Comparison of ENCODE assay signal across 20 cellular contexts in the genomic region with DNA sequence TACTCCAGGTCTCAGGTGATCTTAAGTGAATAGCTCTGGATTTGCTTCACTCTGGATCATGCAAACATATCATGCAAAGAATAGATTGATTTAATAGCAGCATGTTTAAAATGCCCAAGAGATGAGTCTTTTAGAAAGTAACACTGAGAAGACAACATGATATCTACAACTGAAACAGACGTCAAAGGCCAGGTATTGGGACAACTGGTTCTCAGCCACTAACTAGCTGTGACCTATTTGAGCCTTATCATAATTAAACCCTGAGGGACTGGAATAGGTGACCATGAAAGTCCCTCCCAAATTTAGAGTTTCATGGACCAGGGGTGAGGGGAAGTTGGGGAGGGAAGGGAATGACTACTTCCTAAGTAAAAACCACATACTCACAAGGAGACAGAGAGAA.
"Had no signal": no experiment of that assay in that cellular context is flagged by ENCODE, and none has a peak within 500 bp of the region (broad histone marks: within the 10 kb centered on the region; RNA-seq: fewer than 3 reads in every experiment).

No MANE protein-coding gene starts in this region.

- H3K27ac ChIP-seq: lower lobe of right lung, skin epidermis, testis, upper lobe of right lung had no signal

- H3K4me3 Mint-ChIP-seq: activated naive CD4-positive, alpha-beta T cell treated with anti-CD3 and anti-CD28 coated beads for 36 hours; activated naive CD8-positive, alpha-beta T cell treated with anti-CD3 and anti-CD28 coated beads, Interleukin-2, amount 50 U/mL, for 24 hours; activated T-cell treated with anti-CD3 and anti-CD28 coated beads, Interleukin-2, amount 50 U/mL, for 4 hours; nephron progenitor cell had no signal

- H3K4me3 ChIP-seq: lower lobe of right lung, skin epidermis, stomach, testis, upper lobe of right lung had no signal

- H3K9me3 ChIP-seq: lower lobe of right lung, stomach, testis, upper lobe of right lung had no signal

- H3K27me3 ChIP-seq: stomach, testis, upper lobe of right lung had no signal

- ATAC-seq: activated naive CD8-positive, alpha-beta T cell treated with anti-CD3 and anti-CD28 coated beads, Interleukin-2, amount 50 U/mL, for 24 hours; activated T-cell treated with anti-CD3 and anti-CD28 coated beads, Interleukin-2, amount 50 U/mL, for 4 hours had no signal

- H3K9me3 Mint-ChIP-seq: activated naive CD4-positive, alpha-beta T cell treated with anti-CD3 and anti-CD28 coated beads for 36 hours; activated naive CD8-positive, alpha-beta T cell treated with anti-CD3 and anti-CD28 coated beads, Interleukin-2, amount 50 U/mL, for 24 hours; nephron progenitor cell had no signal

- H3K4me1 ChIP-seq: upper lobe of right lung had no signal

- H3K4me1 Mint-ChIP-seq: nephron progenitor cell had no signal

- H3K36me3 ChIP-seq: lower lobe of right lung, upper lobe of right lung had no signal

- H3K27ac Mint-ChIP-seq: activated naive CD4-positive, alpha-beta T cell treated with anti-CD3 and anti-CD28 coated beads for 36 hours; activated naive CD8-positive, alpha-beta T cell treated with anti-CD3 and anti-CD28 coated beads, Interleukin-2, amount 50 U/mL, for 24 hours; nephron progenitor cell had no signal

- DNase-seq: activated CD4-positive, alpha-beta T cell treated with anti-CD3 and anti-CD28 coated beads, Interleukin-2, amount 50 U/mL, for 1 hour; activated CD4-positive, CD25-positive, alpha-beta regulatory T cell treated with anti-CD3 and anti-CD28 coated beads, Interleukin-2, amount 50 U/mL, for 72 hours; activated CD8-positive, alpha-beta memory T cell treated with anti-CD3 and anti-CD28 coated beads, Interleukin-2, amount 50 U/mL, for 4 hours; activated naive CD4-positive, alpha-beta T cell treated with anti-CD3 and anti-CD28 coated beads for 36 hours; activated naive CD8-positive, alpha-beta T cell treated with anti-CD3 and anti-CD28 coated beads, Interleukin-2, amount 50 U/mL, for 24 hours; activated T-cell treated with anti-CD3 and anti-CD28 coated beads, Interleukin-2, amount 50 U/mL, for 4 hours; anterior cingulate cortex; cortex of kidney; hippocampal formation; left colon; lower lobe of right lung; nephron progenitor cell; occipital lobe; posterior cingulate gyrus; stimulated activated CD4-positive, alpha-beta T cell treated with anti-CD3 and anti-CD28 coated beads, Interleukin-15, amount 100 ng/mL, for 24 hours; stimulated activated CD4-positive, alpha-beta T cell treated with anti-CD3 and anti-CD28 coated beads, Interleukin-2, amount 100 ng/mL, for 48 hours; stomach; testis; upper lobe of right lung had no signal
